ENCODE assay signal across 8 cellular contexts in genomic region chr10:69328888-69329287, GRCh38. TPM values are rescaled to one million over a fixed set of nuclear protein-coding genes. Genes with fewer than 3 reads are reported as not detected.
A peak's percentile ranks its signal among the peaks of the same experiment; 100 is the strongest.
DNase-seq lines count a peak whose midpoint lies in the region; ATAC-seq and TF ChIP-seq lines count a peak whose summit lies in the region.
"Not testable (repeated sequence)": the region's sequence is repeated elsewhere in the genome, so short reads cannot be mapped to it uniquely, and the experiment has no call there.

No MANE protein-coding gene starts in this region.

- H3K9me3 Mint-ChIP-seq in CD4-positive, CD25-positive, alpha-beta regulatory T cell; activated T-cell treated with anti-CD3 and anti-CD28 coated beads, Interleukin-2, amount 50 U/mL, for 72 hours; mesothelial cell of epicardium: not testable (repeated sequence)

- 97% methylated on average over 2 of the region's 2 CpGs for WGBS in mammary epithelial cell (ENCODE audit: low coverage, missing lambda C conversion rate)
- WGBS in gastroesophageal sphincter (ENCODE audit: low coverage in 1 of 2), 2 donors = 33 to 58% methylated on average over 1 to 2 of the region's 2 CpGs
- WGBS in sigmoid colon, 2 donors = 87 to 90% methylated on average over 2 of the region's 2 CpGs

- not testable (repeated sequence) for TF ChIP-seq EP300 in gastroesophageal sphincter (IDR thresholded peaks at IDR 0.05); sigmoid colon (IDR thresholded peaks at IDR 0.05)

- H2AFZ ChIP-seq in mammary epithelial cell (ENCODE audit: low read depth, low read length) = not testable (repeated sequence)

- not testable (repeated sequence) for H3K27ac ChIP-seq in CD4-positive, CD25-positive, alpha-beta regulatory T cell (ENCODE audit: insufficient read depth, low read length, poor library complexity, severe bottlenecking); mammary epithelial cell (ENCODE audit: insufficient read depth, low read depth, low read length)
- H3K27ac ChIP-seq in Panc1 (ENCODE audit: low read length) (peak overlapping the region; percentile 91), gastroesophageal sphincter (peak overlapping the region; percentile 54 to 90 (median 84)), sigmoid colon (peak overlapping the region; percentile 80 to 91 (median 82)), thoracic aorta (peak overlapping the region; percentile 91 to 93)

- H3K36me3 ChIP-seq in CD4-positive, CD25-positive, alpha-beta regulatory T cell (ENCODE audit: control insufficient read depth, insufficient read depth, low read length) = peaks cover 20% of the 10 kb centered on the region
- H3K36me3 ChIP-seq in Panc1 (ENCODE audit: control insufficient read depth, insufficient read depth, low read length); mammary epithelial cell (ENCODE audit: insufficient read depth, low read length); gastroesophageal sphincter; sigmoid colon; thoracic aorta: not testable (repeated sequence)

- DNase-seq in CD4-positive, CD25-positive, alpha-beta regulatory T cell; Panc1 (ENCODE audit: low read depth, low spot score); activated T-cell treated with anti-CD3 and anti-CD28 coated beads, Interleukin-2, amount 50 U/mL, for 72 hours; mammary epithelial cell; mesothelial cell of epicardium (ENCODE audit: low spot score in 2 of 2, unreplicated experiment in 2 of 2); sigmoid colon; thoracic aorta (ENCODE audit: low spot score): not testable (repeated sequence)

- H3K9ac ChIP-seq in mammary epithelial cell (ENCODE audit: insufficient read depth, low read length) = not testable (repeated sequence)

- not testable (repeated sequence) for H4K20me1 ChIP-seq in mammary epithelial cell (ENCODE audit: insufficient read depth, low read length)

- not testable (repeated sequence) for H3K36me3 Mint-ChIP-seq in CD4-positive, CD25-positive, alpha-beta regulatory T cell; activated T-cell treated with anti-CD3 and anti-CD28 coated beads, Interleukin-2, amount 50 U/mL, for 72 hours (ENCODE audit: insufficient read depth in 2 of 2); mesothelial cell of epicardium

- peak overlapping the region; percentile 70 to 86 (median 77) for H3K4me3 Mint-ChIP-seq in CD4-positive, CD25-positive, alpha-beta regulatory T cell
- H3K4me3 Mint-ChIP-seq in activated T-cell treated with anti-CD3 and anti-CD28 coated beads, Interleukin-2, amount 50 U/mL, for 72 hours = peak overlapping the region; percentile 13 to 79
- H3K4me3 Mint-ChIP-seq in mesothelial cell of epicardium = not testable (repeated sequence)

- not testable (repeated sequence) for H3K27me3 ChIP-seq in CD4-positive, CD25-positive, alpha-beta regulatory T cell (ENCODE audit: control insufficient read depth, insufficient read depth, low read length); Panc1 (ENCODE audit: control insufficient read depth, insufficient read depth, low read length); mammary epithelial cell (ENCODE audit: insufficient read depth, low read length); gastroesophageal sphincter; sigmoid colon; thoracic aorta (replicated peaks; ENCODE audit: insufficient read depth)

- CTCF ChIA-PET in Panc1 (lab: Charles Lee); mammary epithelial cell (lab: Charles Lee; ENCODE audit: low non-redundant PET): not testable (repeated sequence)

- ATAC-seq in CD4-positive, CD25-positive, alpha-beta regulatory T cell (ENCODE audit: low read depth in 2 of 2); Panc1; activated T-cell treated with anti-CD3 and anti-CD28 coated beads, Interleukin-2, amount 50 U/mL, for 72 hours (replicated peaks in 1 of 2); gastroesophageal sphincter; thoracic aorta (ENCODE audit: insufficient number of reproducible peaks, low FRiP score, low read depth): not testable (repeated sequence)

- H3K79me2 ChIP-seq in mammary epithelial cell (ENCODE audit: insufficient read depth, low read length) = peaks cover 98% of the 10 kb centered on the region

- not testable (repeated sequence) for H3K4me3 ChIP-seq in CD4-positive, CD25-positive, alpha-beta regulatory T cell (ENCODE audit: low read depth, low read length); Panc1 (ENCODE audit: low read depth in 2 of 2, low read length in 2 of 2); mammary epithelial cell (replicated peaks in 1 of 3; ENCODE audit: insufficient read depth in 1 of 3, low read depth in 2 of 3, low read length in 3 of 3); gastroesophageal sphincter; sigmoid colon; thoracic aorta

- H3K4me1 Mint-ChIP-seq in CD4-positive, CD25-positive, alpha-beta regulatory T cell = peaks cover 37 to 85% (median 47%) of the 10 kb centered on the region in 4 donors
- peaks cover 82% of the 10 kb centered on the region for H3K4me1 Mint-ChIP-seq in activated T-cell treated with anti-CD3 and anti-CD28 coated beads, Interleukin-2, amount 50 U/mL, for 72 hours (ENCODE audit: low read depth)
- H3K4me1 Mint-ChIP-seq in mesothelial cell of epicardium = peaks cover 59% of the 10 kb centered on the region

- H3K27me3 Mint-ChIP-seq in CD4-positive, CD25-positive, alpha-beta regulatory T cell; activated T-cell treated with anti-CD3 and anti-CD28 coated beads, Interleukin-2, amount 50 U/mL, for 72 hours (ENCODE audit: low read depth); mesothelial cell of epicardium (ENCODE audit: low read depth): not testable (repeated sequence)

- TF ChIP-seq POLR2A in gastroesophageal sphincter (IDR thresholded peaks at IDR 0.05); sigmoid colon (IDR thresholded peaks at IDR 0.05): not testable (repeated sequence)

- intact Hi-C loops in Panc1 (cut with micrococcal nuclease; ENCODE audit: unreplicated experiment) = loop anchor here (5.0 kb wide), 1 partner anchor 92 kb away; no protein-coding TSS in a partner anchor
- intact Hi-C loops in mammary epithelial cell (cut with micrococcal nuclease) = not testable (repeated sequence)
- intact Hi-C loops in sigmoid colon (cut with DNase I) = loop anchor here (10.0 kb wide), 1 partner anchor 176 kb away; no protein-coding TSS in a partner anchor

- not testable (repeated sequence) for TF ChIP-seq CTCF in Panc1 (IDR thresholded peaks at IDR 0.05); mammary epithelial cell (conservative IDR thresholded peaks at IDR 0.05 in 1 of 2, IDR thresholded peaks at IDR 0.05 in 1 of 2; ENCODE audit: extremely low read depth in 1 of 2, insufficient read depth in 1 of 2, low read depth in 1 of 2, low read length in 2 of 2); gastroesophageal sphincter (IDR thresholded peaks at IDR 0.05); mesothelial cell of epicardium (IDR thresholded peaks at IDR 0.05; ENCODE audit: unreplicated experiment); sigmoid colon (IDR thresholded peaks at IDR 0.05); thoracic aorta (IDR thresholded peaks at IDR 0.05)

- POLR2A ChIA-PET in Panc1 (lab: Charles Lee) = not testable (repeated sequence)

- not testable (repeated sequence) for H3K9me3 ChIP-seq in CD4-positive, CD25-positive, alpha-beta regulatory T cell (ENCODE audit: control insufficient read depth in 2 of 2, low read length in 2 of 2); Panc1 (ENCODE audit: control insufficient read depth, insufficient read depth, low read depth, low read length); mammary epithelial cell (replicated peaks; ENCODE audit: insufficient read depth, low read length); gastroesophageal sphincter; sigmoid colon; thoracic aorta

- H3K27ac Mint-ChIP-seq in CD4-positive, CD25-positive, alpha-beta regulatory T cell = peak overlapping the region; percentile 76 to 90 (median 87)
- H3K27ac Mint-ChIP-seq in activated T-cell treated with anti-CD3 and anti-CD28 coated beads, Interleukin-2, amount 50 U/mL, for 72 hours = peak overlapping the region; percentile 95
- H3K27ac Mint-ChIP-seq in mesothelial cell of epicardium = peak overlapping the region; percentile 37

- dilution Hi-C loops in mammary epithelial cell (cut with HindIII; ENCODE audit: low sequenced_read_pairs) = not testable (repeated sequence)

- H3K4me1 ChIP-seq in CD4-positive, CD25-positive, alpha-beta regulatory T cell (ENCODE audit: control insufficient read depth, insufficient read depth, low read length, poor library complexity, severe bottlenecking) = peaks cover 39% of the 10 kb centered on the region
- peaks cover 36% of the 10 kb centered on the region for H3K4me1 ChIP-seq in Panc1 (ENCODE audit: control insufficient read depth, insufficient read depth, low read length)
- peaks cover 48% of the 10 kb centered on the region for H3K4me1 ChIP-seq in mammary epithelial cell (ENCODE audit: insufficient read depth, low read length)
- peaks cover 9 to 98% (median 39%) of the 10 kb centered on the region in 3 donors for H3K4me1 ChIP-seq in gastroesophageal sphincter
- peaks cover 0 to 88% (median 80%) of the 10 kb centered on the region in 4 donors for H3K4me1 ChIP-seq in sigmoid colon
- peaks cover 75 to 99% of the 10 kb centered on the region in 2 donors for H3K4me1 ChIP-seq in thoracic aorta (ENCODE audit: control insufficient read depth in 1 of 2, low read depth in 2 of 2)

- in situ Hi-C loops in Panc1 (cut with HindIII; ENCODE audit: low pct_unique_long_range_greater_than_20kb, low sequenced_read_pairs); mammary epithelial cell (cut with MboI; ENCODE audit: low sequenced_read_pairs in 2 of 2): not testable (repeated sequence)

- not testable (repeated sequence) for BruUV-seq in Panc1 (replicated peaks; lab: Mats Ljungman, UMichigan); mammary epithelial cell (replicated peaks; lab: Mats Ljungman, UMichigan)

- H3K4me2 ChIP-seq in mammary epithelial cell (ENCODE audit: insufficient read depth, low read depth, low read length) = peak overlapping the region; percentile 73

RNA-seq across cellular contexts. Expression of gene HK1, which starts 50.6 kb away (rescaled TPM):
- 86.4 TPM for total RNA-seq in CD4-positive, CD25-positive, alpha-beta regulatory T cell
- 100 to 1,000 TPM in 3 of 4 donors, 10 to 100 TPM in 1; 95.6 to 115 (median 106) TPM for polyA plus RNA-seq in CD4-positive, CD25-positive, alpha-beta regulatory T cell
- total RNA-seq in Panc1 (2021; ENCODE audit: unreplicated experiment) (74.4 TPM), mammary epithelial cell (100 to 1,000 TPM; 115 to 133 TPM), gastroesophageal sphincter (100 to 1,000 TPM in 3 of 4 donors, 10 to 100 TPM in 1; 92.5 to 216 (median 126) TPM), mesothelial cell of epicardium (61.8 to 68.7 TPM (median 65.6 TPM) in 3 replicates), sigmoid colon (10 to 100 TPM; 60.7 to 74.9 (median 69.1) TPM), thoracic aorta (100 to 1,000 TPM; 150 to 158 TPM)
- polyA plus RNA-seq in Panc1 (2012; ENCODE audit: insufficient read length) = 101 TPM
- 100 to 1,000 TPM; 143 to 149 TPM for total RNA-seq in activated T-cell treated with anti-CD3 and anti-CD28 coated beads, Interleukin-2, amount 50 U/mL, for 72 hours
- polyA plus RNA-seq in mammary epithelial cell (95.9 TPM), sigmoid colon (10 to 100 TPM; 23.4 to 65.8 (median 34.4) TPM)
- polyA minus RNA-seq in mammary epithelial cell = 256 TPM

Comparison
In these comparisons a context has a peak if more than half of its experiments do, and no peak if none do; other contexts are left out.
1. H3K27ac Mint-ChIP-seq: peak in every context shown above with its lines; median percentile 95 in activated T-cell treated with anti-CD3 and anti-CD28 coated beads, Interleukin-2, amount 50 U/mL, for 72 hours; 87 in CD4-positive, CD25-positive, alpha-beta regulatory T cell; 37 in mesothelial cell of epicardium.